ENCODE assay signal across 17 cellular contexts in genomic region chr1:19884312-19884711, GRCh38. TPM values are rescaled to one million over a fixed set of nuclear protein-coding genes. Genes with fewer than 3 reads are reported as not detected.
DNase-seq lines count a peak whose midpoint lies in the region; ATAC-seq lines count a peak whose summit lies in the region.
"Had no signal": no experiment of that assay in that cellular context is flagged by ENCODE, and none has a peak within 500 bp of the region (broad histone marks: within the 10 kb centered on the region; RNA-seq: fewer than 3 reads in every experiment).

No MANE protein-coding gene starts in this region.

- peaks cover 69% of the 10 kb centered on the region for H4K20me1 ChIP-seq in BLaER1
- H4K20me1 ChIP-seq in GM23248 (ENCODE audit: insufficient read depth) = peaks cover 4% of the 10 kb centered on the region; the same call in 1 of the 2 replicates

- H3K4me3 ChIP-seq in BLaER1 (peak overlapping the region; percentile 97; the same call in 1 of the 2 replicates), GM23248 (peak overlapping the region; percentile 91), mesodermal cell (ENCODE audit: extremely low read depth, insufficient read depth, low read length, poor library complexity, severe bottlenecking) (peak overlapping the region; percentile 85)
- H3K4me3 ChIP-seq: thyroid gland had no signal

- H3K9me2 ChIP-seq in GM23248 (ENCODE audit: insufficient read depth) = no peaks in the 10 kb centered on the region

- 72 to 77% methylated on average over 2 of the region's 2 CpGs for WGBS in GM23248 (ENCODE audit: low coverage in 1 of 2, low lambda C conversion rate in 2 of 2, missing lambda C conversion rate in 2 of 2), 2 experiments
- no CpG with 5 or more reads among the region's 2 CpGs for WGBS in mesodermal cell (ENCODE audit: insufficient coverage in 2 of 2), 2 experiments

- H3K27ac ChIP-seq in BLaER1 = no peak overlapping the region
- H3K27ac ChIP-seq in GM23248 = no peak overlapping the region
- H3K27ac ChIP-seq in mesodermal cell (ENCODE audit: low read depth, low read length, severe bottlenecking) = no peak overlapping the region
- H3K27ac ChIP-seq: C4-2B, thyroid gland had no signal

- peaks cover 4% of the 10 kb centered on the region for H3K27me3 Mint-ChIP-seq in activated naive CD8-positive, alpha-beta T cell treated with anti-CD3 and anti-CD28 coated beads, Interleukin-2, amount 50 U/mL, for 24 hours
- no peaks in the 10 kb centered on the region for H3K27me3 Mint-ChIP-seq in stimulated activated memory B cell treated with anti-CD40 and anti-IgM and Interleukin-4, amounts not matched to agents 10 μg/mL and 1 μg/mL and 100 μg/mL, for 72 hours

- peak overlapping the region; percentile 98 for H3K4me2 ChIP-seq in BLaER1
- peak overlapping the region; percentile 89 for H3K4me2 ChIP-seq in GM23248 (ENCODE audit: unreplicated experiment)

- H3K9me3 Mint-ChIP-seq in activated naive CD8-positive, alpha-beta T cell treated with anti-CD3 and anti-CD28 coated beads, Interleukin-2, amount 50 U/mL, for 24 hours = no peaks in the 10 kb centered on the region
- no peaks in the 10 kb centered on the region for H3K9me3 Mint-ChIP-seq in stimulated activated memory B cell treated with anti-CD40 and anti-IgM and Interleukin-4, amounts not matched to agents 10 μg/mL and 1 μg/mL and 100 μg/mL, for 72 hours

- no peak for DNase-seq in GM23248
- no peak for DNase-seq in activated naive CD8-positive, alpha-beta T cell treated with anti-CD3 and anti-CD28 coated beads, Interleukin-2, amount 50 U/mL, for 24 hours
- DNase-seq in NOMO-1 (lab: John Stamatoyannopoulos, UW; ENCODE audit: unreplicated experiment in 2 of 2) = no peak
- DNase-seq in DMS 273 treated with DMSO at 0.1 percent for 48 hours (lab: John Stamatoyannopoulos, UW) = no peak
- DNase-seq: activated CD8-positive, alpha-beta memory T cell treated with anti-CD3 and anti-CD28 coated beads for 24 hours; head of caudate nucleus; kidney; NCI-H2029 treated with DMSO at 0.1 percent for 48 hours; stimulated activated CD4-positive, alpha-beta T cell treated with anti-CD3 and anti-CD28 coated beads, Interleukin-2, amount 100 ng/mL, for 24 hours; thyroid gland had no signal

- no peaks in the 10 kb centered on the region for H3K27me3 ChIP-seq in BLaER1
- H3K27me3 ChIP-seq in GM23248 (replicated peaks; ENCODE audit: insufficient read depth) = no peaks in the 10 kb centered on the region
- H3K27me3 ChIP-seq: thyroid gland had no signal

- peaks cover 36% of the 10 kb centered on the region for H3K4me1 Mint-ChIP-seq in activated naive CD8-positive, alpha-beta T cell treated with anti-CD3 and anti-CD28 coated beads, Interleukin-2, amount 50 U/mL, for 24 hours
- H3K4me1 Mint-ChIP-seq in stimulated activated memory B cell treated with anti-CD40 and anti-IgM and Interleukin-4, amounts not matched to agents 10 μg/mL and 1 μg/mL and 100 μg/mL, for 72 hours = peaks cover 33% of the 10 kb centered on the region

- H3K36me3 Mint-ChIP-seq in activated naive CD8-positive, alpha-beta T cell treated with anti-CD3 and anti-CD28 coated beads, Interleukin-2, amount 50 U/mL, for 24 hours (ENCODE audit: low read depth) = peaks cover 2% of the 10 kb centered on the region
- H3K36me3 Mint-ChIP-seq in stimulated activated memory B cell treated with anti-CD40 and anti-IgM and Interleukin-4, amounts not matched to agents 10 μg/mL and 1 μg/mL and 100 μg/mL, for 72 hours = peaks cover 13% of the 10 kb centered on the region

- H3K4me3 Mint-ChIP-seq in activated naive CD8-positive, alpha-beta T cell treated with anti-CD3 and anti-CD28 coated beads, Interleukin-2, amount 50 U/mL, for 24 hours = peak overlapping the region; percentile 87
- H3K4me3 Mint-ChIP-seq in stimulated activated memory B cell treated with anti-CD40 and anti-IgM and Interleukin-4, amounts not matched to agents 10 μg/mL and 1 μg/mL and 100 μg/mL, for 72 hours = no peak overlapping the region

- no peak overlapping the region for H3K27ac Mint-ChIP-seq in activated naive CD8-positive, alpha-beta T cell treated with anti-CD3 and anti-CD28 coated beads, Interleukin-2, amount 50 U/mL, for 24 hours
- no peak overlapping the region for H3K27ac Mint-ChIP-seq in stimulated activated memory B cell treated with anti-CD40 and anti-IgM and Interleukin-4, amounts not matched to agents 10 μg/mL and 1 μg/mL and 100 μg/mL, for 72 hours

- H2AFZ ChIP-seq in GM23248 = no peak overlapping the region

- peaks cover 17% of the 10 kb centered on the region for H3F3A ChIP-seq in GM23248 (ENCODE audit: insufficient read depth)

- H3K4me1 ChIP-seq in BLaER1 = peaks cover 33% of the 10 kb centered on the region
- H3K4me1 ChIP-seq in GM23248 (ENCODE audit: insufficient read depth) = peaks cover 27% of the 10 kb centered on the region
- peaks cover 18% of the 10 kb centered on the region for H3K4me1 ChIP-seq in mesodermal cell (ENCODE audit: control insufficient read depth, insufficient read depth, low read length, poor library complexity, severe bottlenecking)

- H3K36me3 ChIP-seq in BLaER1 (peaks cover 42% of the 10 kb centered on the region), GM23248 (ENCODE audit: low read depth) (no peaks in the 10 kb centered on the region), mesodermal cell (ENCODE audit: control insufficient read depth, insufficient read depth, low read length) (peaks cover 45% of the 10 kb centered on the region)
- H3K36me3 ChIP-seq: thyroid gland had no signal

- H3K9me3 ChIP-seq in BLaER1 (no peaks in the 10 kb centered on the region), GM23248 (ENCODE audit: low read depth) (no peaks in the 10 kb centered on the region), mesodermal cell (ENCODE audit: control insufficient read depth, low read length) (no peaks in the 10 kb centered on the region)
- H3K9me3 ChIP-seq: thyroid gland had no signal

- peaks cover 67% of the 10 kb centered on the region for H3K79me2 ChIP-seq in GM23248 (ENCODE audit: insufficient read depth)

- H3K9ac ChIP-seq in BLaER1 = peak overlapping the region; percentile 96; the same call in 1 of the 2 replicates
- H3K9ac ChIP-seq in GM23248 = 0 out of 2 replicates have a peak overlapping the region, but pooled peaks have one; percentile 88

- in situ Hi-C loops in GM23248 (cut with MboI) = no loop called here

- ATAC-seq in activated naive CD8-positive, alpha-beta T cell treated with anti-CD3 and anti-CD28 coated beads, Interleukin-2, amount 50 U/mL, for 24 hours = no peak
- ATAC-seq in stimulated activated memory B cell treated with anti-CD40 and anti-IgM and Interleukin-4, amounts not matched to agents 10 μg/mL and 1 μg/mL and 100 μg/mL, for 72 hours = no peak
- ATAC-seq in GM21360 (IDR thresholded peaks at IDR 0.05; ENCODE audit: unreplicated experiment) = no peak

RNA-seq across cellular contexts. Expression of gene OTUD3, which starts 2.1 kb away (rescaled TPM):
- total RNA-seq in GM23248 (2014; rRNA removed; shearing (Covaris generic)) = 3.2 and 4.8 TPM in 2 replicates
- polyA plus RNA-seq in GM23248 (2016; fragmentation: Nextera tagmentation; extraction: Ambion mirVana) = 1.7 and 1.8 TPM in 2 replicates
- polyA plus RNA-seq in mesodermal cell (2013, experiment 1 of 2) = 14.4 TPM
- 15.2 TPM for polyA plus RNA-seq in mesodermal cell (2013, experiment 2 of 2)

RNA-seq across cellular contexts. Expression of gene PLA2G2E, which starts 39.1 kb away (rescaled TPM):
- total RNA-seq in GM23248 (2014; rRNA removed; shearing (Covaris generic)) = not detected in 2 replicates
- polyA plus RNA-seq in GM23248 (2016; fragmentation: Nextera tagmentation; extraction: Ambion mirVana) = not detected in 2 replicates
- not detected for polyA plus RNA-seq in mesodermal cell (2013, experiment 1 of 2)
- polyA plus RNA-seq in mesodermal cell (2013, experiment 2 of 2) = not detected
- total RNA-seq: cerebellum, endothelial cell of umbilical vein, kidney, thyroid gland had no signal
- polyA plus RNA-seq: endothelial cell of umbilical vein had no signal
